30 cellular contexts compared by ENCODE assay signal in the genomic region with DNA sequence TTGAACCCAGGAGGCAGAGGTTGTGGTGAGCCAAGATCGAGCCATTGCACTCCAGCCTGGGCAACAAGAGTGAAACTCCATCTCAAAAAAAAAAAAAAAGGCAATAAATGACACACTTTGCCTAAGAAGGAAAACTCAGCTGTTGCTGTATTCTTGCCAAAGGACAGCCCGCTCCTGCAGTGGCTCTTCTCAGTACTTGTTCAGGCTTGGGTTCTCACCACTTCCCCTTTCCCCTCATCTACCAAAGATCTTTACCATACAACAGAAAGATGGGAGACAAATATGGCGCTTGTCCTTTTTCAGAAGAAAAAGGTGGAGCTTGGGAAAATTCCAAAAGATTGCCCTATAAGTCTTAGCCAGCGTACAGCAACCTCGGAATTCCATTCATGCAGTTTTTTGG. TPM values are rescaled to one million over a fixed set of nuclear protein-coding genes. Genes with fewer than 3 reads are reported as not detected.
"Had no signal": no experiment of that assay in that cellular context is flagged by ENCODE, and none has a peak within 500 bp of the region (broad histone marks: within the 10 kb centered on the region; RNA-seq: fewer than 3 reads in every experiment).

No MANE protein-coding gene starts in this region.

- DNase-seq: activated CD4-positive, alpha-beta T cell treated with anti-CD3 and anti-CD28 coated beads for 36 hours; activated CD4-positive, alpha-beta T cell treated with anti-CD3 and anti-CD28 coated beads, Interleukin-2, amount 50 U/mL, for 1 hour; activated CD8-positive, alpha-beta memory T cell treated with anti-CD3 and anti-CD28 coated beads, Interleukin-2, amount 50 U/mL, for 4 hours; activated CD8-positive, alpha-beta T cell treated with anti-CD3 and anti-CD28 coated beads for 36 hours; activated gamma-delta T cell treated with Interleukin-2 at 50 U/mL for 16 hours; activated naive CD4-positive, alpha-beta T cell treated with anti-CD3 and anti-CD28 coated beads, Interleukin-2, amount 10 ng/mL, durations not matched to agents 7 days and 5 days; activated naive CD8-positive, alpha-beta T cell treated with anti-CD3 and anti-CD28 coated beads, Interleukin-2, amount 10 ng/mL, durations not matched to agents 7 days and 5 days; activated T-cell treated with anti-CD3 and anti-CD28 coated beads, Interleukin-2, amount 50 U/mL, for 72 hours; adrenal gland; anterior cingulate cortex; cerebellar nuclear complex; IMR-90; MM.1S; NCI-H1105; NCI-H1436; NCI-H1694 treated with DMSO at 0.1 percent for 48 hours; NCI-H2029 treated with DMSO at 0.1 percent for 48 hours; NCI-H345; NCI-H510A; NCI-H526 treated with DMSO at 0.1 percent for 48 hours; NCI-H82; Right ventricle myocardium superior; T-helper 17 cell; T-helper 9 cell; WERI-Rb-1 had no signal

- H3K4me2 ChIP-seq: KMS-11 had no signal

- H3K27ac ChIP-seq: adrenal gland, KMS-11, RWPE1, WERI-Rb-1 had no signal

- H3K9me3 ChIP-seq: adrenal gland had no signal

- H3K4me3 ChIP-seq: adrenal gland had no signal

- ATAC-seq: activated CD4-positive, alpha-beta T cell treated with anti-CD3 and anti-CD28 coated beads for 36 hours; activated CD8-positive, alpha-beta T cell treated with anti-CD3 and anti-CD28 coated beads for 36 hours; activated T-cell treated with anti-CD3 and anti-CD28 coated beads, Interleukin-2, amount 50 U/mL, for 72 hours; T-helper 17 cell had no signal

- H3K27me3 ChIP-seq: adrenal gland had no signal

- H3K36me3 ChIP-seq: adrenal gland, WERI-Rb-1 had no signal

- H3K9ac ChIP-seq: KMS-11 had no signal

RNA-seq across cellular contexts. Expression of gene MYH13, which starts 58.5 kb away (rescaled TPM):
- total RNA-seq: activated CD4-positive, alpha-beta T cell treated with anti-CD3 and anti-CD28 coated beads for 36 hours; activated CD8-positive, alpha-beta T cell treated with anti-CD3 and anti-CD28 coated beads for 36 hours; activated naive CD8-positive, alpha-beta T cell treated with anti-CD3 and anti-CD28 coated beads, Interleukin-2, amount 10 ng/mL, durations not matched to agents 7 days and 5 days; activated T-cell treated with anti-CD3 and anti-CD28 coated beads, Interleukin-2, amount 50 U/mL, for 72 hours; activated T-helper 2 cell treated with anti-CD3 and anti-CD28 coated beads, Interferon-gamma antibody, Interleukin-2, Interleukin-4, amounts not matched to agents 10 μg/mL and 5 μg/mL and 100 μg/mL, durations not matched to agents 14 hours and 24 hours and 36 hours; adrenal gland; cardiac septum; IMR-90; Right ventricle myocardium superior; SK-MEL-5; T-helper 17 cell had no signal
- polyA plus RNA-seq: adrenal gland, IMR-90 had no signal
